9 cellular contexts compared by ENCODE assay signal in genomic region chr6:140271759-140272377, GRCh38.
DNase-seq lines count a peak whose midpoint lies in the region; ATAC-seq and TF ChIP-seq lines count a peak whose summit lies in the region.
"Had no signal": no experiment of that assay in that cellular context is flagged by ENCODE, and none has a peak within 500 bp of the region (broad histone marks: within the 10 kb centered on the region; RNA-seq: fewer than 3 reads in every experiment).

No MANE protein-coding gene starts in this region.

- H3K36me3 ChIP-seq in gastroesophageal sphincter = no peaks in the 10 kb centered on the region

- ATAC-seq in GM19324 (IDR thresholded peaks at IDR 0.05; ENCODE audit: low FRiP score, unreplicated experiment) (peak; percentile 98), HG03025 (IDR thresholded peaks at IDR 0.05; ENCODE audit: low FRiP score, unreplicated experiment) (peak; percentile 100), gastroesophageal sphincter (no peak)

- peaks cover 0 to 21% (median 5%) of the 10 kb centered on the region in 3 donors for H3K4me1 ChIP-seq in gastroesophageal sphincter

- DNase-seq in DMS79 (lab: John Stamatoyannopoulos, UW) (peak; percentile 95), NCI-H2171 treated with DMSO at 0.1 percent for 48 hours (lab: John Stamatoyannopoulos, UW) (peak; percentile 95), SHP77 treated with DMSO at 0.1 percent for 48 hours (lab: John Stamatoyannopoulos, UW) (no peak), nucleus accumbens (lab: John Stamatoyannopoulos, UW) (no peak)
- no peak for DNase-seq in activated naive CD4-positive, alpha-beta T cell (lab: John Stamatoyannopoulos, UW)
- DNase-seq: central memory CD4-positive, alpha-beta T cell had no signal

- H3K9me3 ChIP-seq in gastroesophageal sphincter = no peaks in the 10 kb centered on the region

- H3K27me3 ChIP-seq in gastroesophageal sphincter = no peaks in the 10 kb centered on the region

- no peak for TF ChIP-seq POLR2A in gastroesophageal sphincter (IDR thresholded peaks at IDR 0.05)

- 57 to 75% methylated on average over 2 of the region's 2 CpGs for WGBS in gastroesophageal sphincter (ENCODE audit: low coverage in 1 of 2), 2 donors

- TF ChIP-seq CTCF in gastroesophageal sphincter (IDR thresholded peaks at IDR 0.05) = no peak

- H3K4me3 ChIP-seq in gastroesophageal sphincter = no peak overlapping the region

- peak overlapping the region in 2 of 4 donors; percentile 12 to 47 for H3K27ac ChIP-seq in gastroesophageal sphincter

- no peak for TF ChIP-seq EP300 in gastroesophageal sphincter (IDR thresholded peaks at IDR 0.05)

Comparison
In these comparisons a context has a peak if more than half of its experiments do, and no peak if none do; other contexts are left out.
1. DNase-seq: peak in DMS79 (single experiment) and NCI-H2171 treated with DMSO at 0.1 percent for 48 hours (single experiment); none in SHP77 treated with DMSO at 0.1 percent for 48 hours (single experiment), nucleus accumbens (0 of 56) and activated naive CD4-positive, alpha-beta T cell (0 of 4).